1 cellular context compared by ENCODE assay signal in the genomic region with DNA sequence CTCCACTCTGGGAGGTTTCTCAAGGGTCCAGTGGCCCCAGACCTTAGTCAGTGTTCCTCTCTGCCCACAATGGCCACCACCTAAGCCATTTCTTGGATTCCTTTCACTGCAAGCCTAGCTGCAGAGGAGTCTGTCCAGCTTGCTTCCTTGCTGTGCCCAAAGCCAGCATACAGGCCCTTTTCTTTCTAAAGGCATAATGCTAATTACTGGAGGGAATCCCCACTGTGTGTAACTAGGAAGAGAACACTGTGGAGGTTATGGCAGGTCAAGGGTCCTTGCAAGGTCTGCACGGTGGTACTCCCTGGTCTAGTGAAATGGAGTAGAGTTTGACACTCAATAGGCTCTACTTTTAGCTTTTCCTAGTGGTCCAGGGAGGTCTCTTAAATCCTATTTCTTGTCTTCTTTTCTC.
TF ChIP-seq lines count a peak whose summit lies in the region.

No MANE protein-coding gene starts in this region.

TF ChIP-seq in SK-N-SH, 30 proteins besides CTCF, POLR2A, EP300 and RAD21 (continued from another document):
- TF ChIP-seq, protein P1, sequence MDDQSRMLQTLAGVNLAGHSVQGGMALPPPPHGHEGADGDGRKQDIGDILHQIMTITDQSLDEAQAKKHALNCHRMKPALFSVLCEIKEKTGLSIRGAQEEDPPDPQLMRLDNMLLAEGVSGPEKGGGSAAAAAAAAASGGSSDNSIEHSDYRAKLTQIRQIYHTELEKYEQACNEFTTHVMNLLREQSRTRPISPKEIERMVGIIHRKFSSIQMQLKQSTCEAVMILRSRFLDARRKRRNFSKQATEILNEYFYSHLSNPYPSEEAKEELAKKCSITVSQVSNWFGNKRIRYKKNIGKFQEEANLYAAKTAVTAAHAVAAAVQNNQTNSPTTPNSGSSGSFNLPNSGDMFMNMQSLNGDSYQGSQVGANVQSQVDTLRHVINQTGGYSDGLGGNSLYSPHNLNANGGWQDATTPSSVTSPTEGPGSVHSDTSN (IDR thresholded peaks at IDR 0.05): no peak
- TF ChIP-seq ELF1 (IDR thresholded peaks at IDR 0.05) (no peak), SMC3 (IDR thresholded peaks at IDR 0.05; ENCODE audit: low read depth, low read length) (no peak), CHD2 (IDR thresholded peaks at IDR 0.05; ENCODE audit: low read length, partially characterized antibody) (no peak)
TF ChIP-seq in SK-N-SH: peak in this region for 0.
